In genomic region chr5:157050050-157050449, GRCh38 we compare ENCODE assay signal across 13 cellular contexts. TPM values are rescaled to one million over a fixed set of nuclear protein-coding genes. Genes with fewer than 3 reads are reported as not detected.
DNase-seq lines count a peak whose midpoint lies in the region; ATAC-seq and TF ChIP-seq lines count a peak whose summit lies in the region.
"Had no signal": no experiment of that assay in that cellular context is flagged by ENCODE, and none has a peak within 500 bp of the region (broad histone marks: within the 10 kb centered on the region; RNA-seq: fewer than 3 reads in every experiment).

No MANE protein-coding gene starts in this region.

- peak; percentile 58 for ATAC-seq in stimulated activated naive CD8-positive, alpha-beta T cell treated with anti-CD3 and anti-CD28 coated beads, Interleukin-15, amount 100 ng/mL, for 72 hours
- no peak for ATAC-seq in omental fat pad (ENCODE audit: low FRiP score)
- ATAC-seq in Right ventricle myocardium superior (ENCODE audit: poor library complexity) = no peak
- ATAC-seq: left lobe of liver, Right ventricle myocardium inferior had no signal

- H3K4me3 ChIP-seq in HUES6 (ENCODE audit: low read depth, low read length) (no peak overlapping the region), colonic mucosa (no peak overlapping the region)
- H3K4me3 ChIP-seq: dorsolateral prefrontal cortex had no signal

- CTCF ChIA-PET in activated naive CD4-positive, alpha-beta T cell treated with anti-CD3 and anti-CD28 coated beads for 36 hours (lab: Charles Lee) = interaction anchor here (0.5 to 1.3 kb wide), 3 partner anchors 72 to 234 kb away, joined by 3 to 5 read pairs (median 4); no protein-coding TSS in a partner anchor

- intact Hi-C loops in activated naive CD4-positive, alpha-beta T cell treated with anti-CD3 and anti-CD28 coated beads for 36 hours (cut with micrococcal nuclease) = no loop called here
- intact Hi-C loops in colonic mucosa (cut with DNase I) = no loop called here
- intact Hi-C loops in Right ventricle myocardium superior (cut with DNase I) = no loop called here

- peak overlapping the region; percentile 63 for H3K27ac Mint-ChIP-seq in activated naive CD4-positive, alpha-beta T cell treated with anti-CD3 and anti-CD28 coated beads for 36 hours
- H3K27ac Mint-ChIP-seq in stimulated activated naive CD8-positive, alpha-beta T cell treated with anti-CD3 and anti-CD28 coated beads, Interleukin-15, amount 100 ng/mL, for 72 hours = peak overlapping the region; percentile 39 to 89

- H3K27me3 ChIP-seq in HUES6 (ENCODE audit: control insufficient read depth, insufficient read depth, low read length) (no peaks in the 10 kb centered on the region), colonic mucosa (no peaks in the 10 kb centered on the region)
- H3K27me3 ChIP-seq: dorsolateral prefrontal cortex had no signal

- peak overlapping the region; percentile 31 for H3K4me3 Mint-ChIP-seq in activated naive CD4-positive, alpha-beta T cell treated with anti-CD3 and anti-CD28 coated beads for 36 hours
- peak overlapping the region; percentile 63 to 82 for H3K4me3 Mint-ChIP-seq in stimulated activated naive CD8-positive, alpha-beta T cell treated with anti-CD3 and anti-CD28 coated beads, Interleukin-15, amount 100 ng/mL, for 72 hours

- H3K9me3 Mint-ChIP-seq in activated naive CD4-positive, alpha-beta T cell treated with anti-CD3 and anti-CD28 coated beads for 36 hours = no peaks in the 10 kb centered on the region
- H3K9me3 Mint-ChIP-seq in stimulated activated naive CD8-positive, alpha-beta T cell treated with anti-CD3 and anti-CD28 coated beads, Interleukin-15, amount 100 ng/mL, for 72 hours = no peaks in the 10 kb centered on the region

- DNase-seq in activated naive CD4-positive, alpha-beta T cell treated with anti-CD3 and anti-CD28 coated beads for 36 hours = peak; percentile 20
- DNase-seq in activated naive CD4-positive, alpha-beta T cell treated with Interleukin-2 at 50 U/mL for 16 hours = no peak
- DNase-seq in colonic mucosa (no peak), omental fat pad (ENCODE audit: low spot score) (no peak), substantia nigra (lab: John Stamatoyannopoulos, UW) (no peak), Right ventricle myocardium superior (no peak)
- no peak for DNase-seq in stimulated activated naive CD8-positive, alpha-beta T cell treated with anti-CD3 and anti-CD28 coated beads, Interleukin-15, amount 100 ng/mL, for 72 hours
- DNase-seq: dorsolateral prefrontal cortex, foreskin melanocyte, NCI-H524 treated with DMSO at 0.1 percent for 48 hours had no signal

- H3K9ac ChIP-seq in HUES6 (ENCODE audit: low read length) = peak overlapping the region; percentile 6
- H3K9ac ChIP-seq in colonic mucosa (ENCODE audit: low read depth in 2 of 2, low read length in 2 of 2) = no peak overlapping the region

- H3K4me1 Mint-ChIP-seq in activated naive CD4-positive, alpha-beta T cell treated with anti-CD3 and anti-CD28 coated beads for 36 hours (ENCODE audit: low read depth) = peaks cover 53% of the 10 kb centered on the region
- H3K4me1 Mint-ChIP-seq in stimulated activated naive CD8-positive, alpha-beta T cell treated with anti-CD3 and anti-CD28 coated beads, Interleukin-15, amount 100 ng/mL, for 72 hours = peaks cover 49% of the 10 kb centered on the region

- H3K9me3 ChIP-seq in HUES6 (ENCODE audit: control insufficient read depth, insufficient read depth, low read depth, low read length) = no peaks in the 10 kb centered on the region; the same call in 1 of the 2 replicates
- no peaks in the 10 kb centered on the region for H3K9me3 ChIP-seq in colonic mucosa

- no peaks in the 10 kb centered on the region for H3K27me3 Mint-ChIP-seq in activated naive CD4-positive, alpha-beta T cell treated with anti-CD3 and anti-CD28 coated beads for 36 hours (ENCODE audit: low read depth)
- no peaks in the 10 kb centered on the region for H3K27me3 Mint-ChIP-seq in stimulated activated naive CD8-positive, alpha-beta T cell treated with anti-CD3 and anti-CD28 coated beads, Interleukin-15, amount 100 ng/mL, for 72 hours

- H3K36me3 ChIP-seq in HUES6 (ENCODE audit: control insufficient read depth, insufficient read depth, low read length) (no peaks in the 10 kb centered on the region), colonic mucosa (no peaks in the 10 kb centered on the region)

- H3K27ac ChIP-seq in HUES6 (ENCODE audit: low read depth, low read length) (peak overlapping the region; percentile 62; the same call in 1 of the 2 replicates), colonic mucosa (peak overlapping the region; percentile 70), substantia nigra (ENCODE audit: low read depth, low read length, poor library complexity, severe bottlenecking) (no peak overlapping the region)
- H3K27ac ChIP-seq: dorsolateral prefrontal cortex had no signal

- H3K36me3 Mint-ChIP-seq in activated naive CD4-positive, alpha-beta T cell treated with anti-CD3 and anti-CD28 coated beads for 36 hours (ENCODE audit: low read depth) = peaks cover 2% of the 10 kb centered on the region

- TF ChIP-seq CTCF in colonic mucosa (IDR thresholded peaks at IDR 0.05) (no peak), omental fat pad (IDR thresholded peaks at IDR 0.05) (no peak)

- H3K4me1 ChIP-seq in HUES6 (ENCODE audit: control insufficient read depth, insufficient read depth, low read length) (peaks cover 17% of the 10 kb centered on the region), colonic mucosa (no peaks in the 10 kb centered on the region)

RNA-seq across cellular contexts. Expression of gene HAVCR1, which starts 8.9 kb away (rescaled TPM):
- total RNA-seq in activated naive CD4-positive, alpha-beta T cell treated with anti-CD3 and anti-CD28 coated beads for 36 hours = under 1 TPM; 0.17 to 0.42 TPM
- total RNA-seq in colonic mucosa = 10 to 100 TPM in 1 of 2 donors, 1 to 10 TPM in 1; 7.1 to 27.7 TPM
- 1 to 10 TPM in 2 of 4 donors, under 1 TPM in 1, not detected in 1; 0.19 to 2.2 (median 1.1) TPM for total RNA-seq in omental fat pad
- total RNA-seq in Right ventricle myocardium superior = not detected
- total RNA-seq: Right ventricle myocardium inferior had no signal

RNA-seq across cellular contexts. Expression of gene HAVCR2, which starts 58.8 kb away (rescaled TPM):
- total RNA-seq in activated naive CD4-positive, alpha-beta T cell treated with anti-CD3 and anti-CD28 coated beads for 36 hours = 10 to 100 TPM; 10.2 to 10.4 TPM
- total RNA-seq in colonic mucosa = 1 to 10 TPM; 1.3 to 3.1 TPM
- 10 to 100 TPM; 11.7 to 84.9 (median 17.1) TPM for total RNA-seq in omental fat pad
- 2.6 TPM for total RNA-seq in Right ventricle myocardium superior
